ENCODE assay signal across 22 cellular contexts in the genomic region with DNA sequence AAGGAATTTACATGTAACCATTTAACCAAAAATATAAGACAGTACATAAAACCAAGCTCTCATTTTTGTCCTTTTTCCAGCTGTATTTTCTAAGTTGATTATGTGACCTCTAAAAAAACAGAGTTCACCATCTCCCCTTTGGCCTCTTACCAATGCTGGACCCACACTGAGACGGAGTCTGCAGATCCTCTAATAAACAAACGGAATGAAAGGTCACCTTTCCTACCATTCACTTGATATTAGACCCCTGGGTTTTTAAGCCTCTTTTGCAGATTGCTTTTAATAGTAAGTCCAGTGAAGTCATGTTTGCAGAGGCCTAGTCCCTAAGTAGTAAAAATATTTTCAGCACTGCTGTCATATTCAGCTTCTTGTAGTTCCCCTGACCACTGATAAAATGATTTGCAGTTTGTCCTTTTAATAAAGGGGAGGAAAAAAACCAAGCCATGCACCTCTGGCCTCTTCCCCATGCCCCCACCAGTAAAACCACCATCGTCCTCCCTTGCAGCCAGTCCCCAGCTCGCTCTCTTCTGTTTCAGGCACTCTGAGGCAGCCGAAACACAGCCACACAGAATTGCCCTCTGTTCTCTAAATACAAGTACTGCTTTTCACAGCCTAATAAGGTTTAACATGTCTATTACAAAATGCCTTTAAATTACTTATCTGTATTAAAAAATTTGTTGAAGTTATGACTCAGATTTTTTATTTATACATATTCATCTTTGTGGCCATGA.
DNase-seq lines count a peak whose midpoint lies in the region; ATAC-seq, FAIRE-seq and TF ChIP-seq lines count a peak whose summit lies in the region.
"Had no signal": no experiment of that assay in that cellular context is flagged by ENCODE, and none has a peak within 500 bp of the region (broad histone marks: within the 10 kb centered on the region; RNA-seq: fewer than 3 reads in every experiment).

No MANE protein-coding gene starts in this region.

- POLR2A ChIA-PET in PC-3 (lab: Charles Lee; ENCODE audit: unreplicated experiment), result interaction anchor here (0.6 kb wide), 1 partner anchor 1350 kb away, joined by 3 read pairs; no protein-coding TSS in a partner anchor

- no peaks in the 10 kb centered on the region for H3K9me3 ChIP-seq in PC-3 (ENCODE audit: low read length)
- H3K9me3 ChIP-seq: spleen, tibial artery had no signal

- CTCF ChIA-PET in PC-3 (lab: Charles Lee), result no interaction called here

- intact Hi-C loops in PC-3 (cut with micrococcal nuclease), result no loop called here
- intact Hi-C loops in head of caudate nucleus (cut with DNase I), result no loop called here

- H3F3A ChIP-seq in GM23338 (replicated peaks; ENCODE audit: low read depth) (no peaks in the 10 kb centered on the region), PC-3 (ENCODE audit: low read length, unreplicated experiment) (no peaks in the 10 kb centered on the region)

- H3K9me3 Mint-ChIP-seq in GM23338, result no peaks in the 10 kb centered on the region
- no peaks in the 10 kb centered on the region for H3K9me3 Mint-ChIP-seq in osteocyte (ENCODE audit: unreplicated experiment)

- peak overlapping the region; percentile 11; the same call in 1 of the 2 replicates for H2AFZ ChIP-seq in GM23338
- no peak overlapping the region for H2AFZ ChIP-seq in PC-3 (ENCODE audit: low read length)
- H2AFZ ChIP-seq: parathyroid adenoma had no signal

- no peaks in the 10 kb centered on the region for H3K36me3 Mint-ChIP-seq in GM23338 (ENCODE audit: low read depth)
- peaks cover 8% of the 10 kb centered on the region for H3K36me3 Mint-ChIP-seq in osteocyte (ENCODE audit: unreplicated experiment)
- H3K36me3 Mint-ChIP-seq: stimulated activated effector memory CD8-positive, alpha-beta T cell treated with anti-CD3 and anti-CD28 coated beads, Interleukin-12 subunit alpha, Interleukin-12 subunit beta, amount 100 ng/mL, for 72 hours had no signal

- H3K4me1 Mint-ChIP-seq in GM23338, result peaks cover 16% of the 10 kb centered on the region
- peaks cover 22% of the 10 kb centered on the region for H3K4me1 Mint-ChIP-seq in osteocyte (ENCODE audit: unreplicated experiment)

- DNase-seq in GM23338 (ENCODE audit: low spot score) (no peak), PC-3 (no peak), head of caudate nucleus (peak in 29 of 42 donors; percentile 6 to 62 (median 33)), osteocyte (ENCODE audit: extremely low spot score, unreplicated experiment) (no peak), NCI-H526 treated with DMSO at 0.1 percent for 48 hours (lab: John Stamatoyannopoulos, UW) (no peak), A172 (ENCODE audit: low spot score) (no peak), GM19239 (ENCODE audit: insufficient read length, low spot score) (no peak)
- DNase-seq: activated CD8-positive, alpha-beta T cell treated with anti-CD3 and anti-CD28 coated beads, Interleukin-2, amount 10 ng/mL, durations not matched to agents 7 days and 5 days; effector memory CD4-positive, alpha-beta T cell; GOT3; NCI-H2081; NCI-H524 treated with DMSO at 0.1 percent for 48 hours; spleen; tibial artery; WERI-Rb-1 had no signal

- peak overlapping the region; percentile 69 for H3K27ac Mint-ChIP-seq in GM23338
- peak overlapping the region; percentile 39 for H3K27ac Mint-ChIP-seq in osteocyte (ENCODE audit: unreplicated experiment)
- H3K27ac Mint-ChIP-seq: activated CD8-positive, alpha-beta T cell treated with anti-CD3 and anti-CD28 coated beads, Interleukin-2, amount 10 ng/mL, durations not matched to agents 7 days and 5 days; B cell; stimulated activated effector memory CD8-positive, alpha-beta T cell treated with anti-CD3 and anti-CD28 coated beads, Interleukin-12 subunit alpha, Interleukin-12 subunit beta, amount 100 ng/mL, for 72 hours had no signal

- H3K9me2 ChIP-seq in GM23338 (ENCODE audit: insufficient read depth) (no peaks in the 10 kb centered on the region), PC-3 (replicated peaks; ENCODE audit: low read length) (no peaks in the 10 kb centered on the region)

- H3K27me3 Mint-ChIP-seq in GM23338 (ENCODE audit: insufficient read depth, low read depth, poor library complexity), result no peaks in the 10 kb centered on the region
- H3K27me3 Mint-ChIP-seq in osteocyte (ENCODE audit: unreplicated experiment), result no peaks in the 10 kb centered on the region
- H3K27me3 Mint-ChIP-seq: B cell; central memory CD8-positive, alpha-beta T cell had no signal

- ATAC-seq in GM23338 (peak; percentile 40; the same call in 1 of the 3 replicates), PC-3 (peak; percentile 38; the same call in 1 of the 2 replicates), GM21447 (IDR thresholded peaks at IDR 0.05; ENCODE audit: unreplicated experiment) (no peak)
- ATAC-seq: activated CD8-positive, alpha-beta T cell treated with anti-CD3 and anti-CD28 coated beads, Interleukin-2, amount 10 ng/mL, durations not matched to agents 7 days and 5 days; K562; Panc1; stimulated activated effector memory CD8-positive, alpha-beta T cell treated with anti-CD3 and anti-CD28 coated beads, Interleukin-12 subunit alpha, Interleukin-12 subunit beta, amount 100 ng/mL, for 72 hours had no signal

- H3K27me3 ChIP-seq in GM23338 (ENCODE audit: insufficient read depth) (no peaks in the 10 kb centered on the region), PC-3 (ENCODE audit: low read length) (no peaks in the 10 kb centered on the region)
- H3K27me3 ChIP-seq: spleen, tibial artery had no signal

- TF ChIP-seq CTCF in GM23338 (conservative IDR thresholded peaks at IDR 0.05; ENCODE audit: low read depth in 2 of 2), result no peak
- no peak for TF ChIP-seq CTCF in PC-3 (conservative IDR thresholded peaks at IDR 0.05; ENCODE audit: low read depth, low read length)
- no peak for TF ChIP-seq CTCF in osteocyte (IDR thresholded peaks at IDR 0.05)

- H3K36me3 ChIP-seq in GM23338 (ENCODE audit: insufficient read depth) (no peaks in the 10 kb centered on the region), PC-3 (ENCODE audit: low read depth, low read length) (no peaks in the 10 kb centered on the region)
- H3K36me3 ChIP-seq: spleen, tibial artery, WERI-Rb-1 had no signal

- H3K4me3 ChIP-seq in GM23338 (no peak overlapping the region), PC-3 (ENCODE audit: low read length) (no peak overlapping the region)
- H3K4me3 ChIP-seq: K562, spleen, tibial artery had no signal

- H3K4me1 ChIP-seq in GM23338 (ENCODE audit: insufficient read depth) (0 out of 2 replicates have a peak, but pooled peaks cover 6% of the 10 kb centered on the region), PC-3 (ENCODE audit: insufficient read depth, low read length) (no peaks in the 10 kb centered on the region)
- H3K4me1 ChIP-seq: parathyroid adenoma had no signal

- H3K79me2 ChIP-seq in GM23338 (replicated peaks; ENCODE audit: insufficient read depth) (no peaks in the 10 kb centered on the region), PC-3 (ENCODE audit: low read length) (no peaks in the 10 kb centered on the region)

- H3K4me3 Mint-ChIP-seq in GM23338, result no peak overlapping the region
- H3K4me3 Mint-ChIP-seq in osteocyte (ENCODE audit: unreplicated experiment), result no peak overlapping the region
- H3K4me3 Mint-ChIP-seq: activated CD8-positive, alpha-beta T cell treated with anti-CD3 and anti-CD28 coated beads, Interleukin-2, amount 10 ng/mL, durations not matched to agents 7 days and 5 days; B cell; central memory CD8-positive, alpha-beta T cell; stimulated activated effector memory CD8-positive, alpha-beta T cell treated with anti-CD3 and anti-CD28 coated beads, Interleukin-12 subunit alpha, Interleukin-12 subunit beta, amount 100 ng/mL, for 72 hours had no signal

- no TSS peak for BruUV-seq in PC-3 (replicated peaks; lab: Mats Ljungman, UMichigan)

- H3K4me2 ChIP-seq in GM23338 (no peak overlapping the region), PC-3 (ENCODE audit: low read length) (no peak overlapping the region)

- H4K20me1 ChIP-seq in GM23338 (replicated peaks; ENCODE audit: insufficient read depth) (no peaks in the 10 kb centered on the region), PC-3 (ENCODE audit: low read length) (no peaks in the 10 kb centered on the region)

- H3K27ac ChIP-seq in GM23338 (ENCODE audit: low read depth), result no peak overlapping the region
- H3K27ac ChIP-seq in PC-3 (ENCODE audit: low read length), result no peak overlapping the region
- H3K27ac ChIP-seq: parathyroid adenoma, spleen, WERI-Rb-1 had no signal

- H3K9ac ChIP-seq in PC-3 (ENCODE audit: low read length), result no peak overlapping the region
- H3K9ac ChIP-seq: parathyroid adenoma had no signal

- FAIRE-seq in GM19239 (lab: Jason Lieb, UNC), result no peak
- FAIRE-seq: K562 had no signal

TF ChIP-seq in GM23338, 12 proteins besides CTCF, POLR2A, EP300 and RAD21 (continues in another document):
- no peak for TF ChIP-seq ZNF114 (CRISPR knock-in tag; IDR thresholded peaks at IDR 0.05)
- TF ChIP-seq EZH2 (IDR thresholded peaks at IDR 0.05; ENCODE audit: low read depth, unreplicated experiment), result no peak
- TF ChIP-seq ETS1 (IDR thresholded peaks at IDR 0.05), result no peak
- no peak for TF ChIP-seq ZNF331 (CRISPR knock-in tag; IDR thresholded peaks at IDR 0.05; ENCODE audit: low read depth)

Comparison
In these comparisons a context has a peak if more than half of its experiments do, and no peak if none do; other contexts are left out.
1. DNase-seq: peak in head of caudate nucleus (29 of 42); none in GM23338 (single experiment), PC-3 (single experiment), osteocyte (single experiment), NCI-H526 treated with DMSO at 0.1 percent for 48 hours (single experiment), A172 (single experiment) and GM19239 (single experiment).